8 cellular contexts compared by ENCODE assay signal in genomic region chr4:113673450-113673849, GRCh38.
A peak's percentile ranks its signal among the peaks of the same experiment; 100 is the strongest.
DNase-seq lines count a peak whose midpoint lies in the region; ATAC-seq and TF ChIP-seq lines count a peak whose summit lies in the region.

No MANE protein-coding gene starts in this region.

- DNase-seq in ACHN (peak; percentile 5), T-cell (peak in 8 of 34 experiments; percentile 1 to 7 (median 4)), epithelial cell of prostate (ENCODE audit: low read depth, low spot score) (peak; percentile 58), testis (no peak), NCI-H2227 treated with DMSO at 0.1 percent for 48 hours (lab: John Stamatoyannopoulos, UW) (no peak)

- H3K27ac ChIP-seq in epithelial cell of prostate, result peak overlapping the region; percentile 49
- H3K27ac ChIP-seq in testis, result no peak overlapping the region

- no peaks in the 10 kb centered on the region for H3K36me3 ChIP-seq in testis (ENCODE audit: low read depth, missing control alignments)

- in situ Hi-C loops in ACHN (cut with HindIII; ENCODE audit: low pct_ligation_motif_present, low pct_unique_long_range_greater_than_20kb, low sequenced_read_pairs), result no loop called here

- no peaks in the 10 kb centered on the region for H3K27me3 ChIP-seq in testis

- WGBS in testis, 2 donors, result 88 to 97% methylated on average over 2 of the region's 2 CpGs

- no peaks in the 10 kb centered on the region for H3K27me3 Mint-ChIP-seq in T-cell
- H3K27me3 Mint-ChIP-seq in stimulated activated memory B cell treated with anti-CD40 and anti-IgM and Interleukin-4, amounts not matched to agents 10 μg/mL and 1 μg/mL and 100 μg/mL, for 72 hours, result no peaks in the 10 kb centered on the region

- no peak for TF ChIP-seq POLR2A in testis (IDR thresholded peaks at IDR 0.05)

- peaks cover 12% of the 10 kb centered on the region for H3K36me3 Mint-ChIP-seq in T-cell
- H3K36me3 Mint-ChIP-seq in stimulated activated memory B cell treated with anti-CD40 and anti-IgM and Interleukin-4, amounts not matched to agents 10 μg/mL and 1 μg/mL and 100 μg/mL, for 72 hours, result peaks cover 23% of the 10 kb centered on the region

- CTCF ChIA-PET in T-cell (lab: Charles Lee), result interaction anchor here (0.5 to 1.4 kb wide), 3 partner anchors 81 to 126 kb away, joined by 3 to 5 read pairs (median 4); no protein-coding TSS in a partner anchor

- POLR2A ChIA-PET in T-cell (lab: Charles Lee), result no interaction called here

- H3K9me3 ChIP-seq in testis, result no peaks in the 10 kb centered on the region

- peaks cover 5% of the 10 kb centered on the region for H3K4me1 ChIP-seq in testis

- peak overlapping the region in 1 of 2 donors; percentile 55 for H3K27ac Mint-ChIP-seq in T-cell
- no peak overlapping the region for H3K27ac Mint-ChIP-seq in stimulated activated memory B cell treated with anti-CD40 and anti-IgM and Interleukin-4, amounts not matched to agents 10 μg/mL and 1 μg/mL and 100 μg/mL, for 72 hours

- peak; percentile 93 for ATAC-seq in GM18861 (IDR thresholded peaks at IDR 0.05; ENCODE audit: unreplicated experiment)
- ATAC-seq in HG02981 (IDR thresholded peaks at IDR 0.05; ENCODE audit: unreplicated experiment), result peak; percentile 78
- peak; percentile 52 to 87 (median 68) for ATAC-seq in T-cell (replicated peaks in 1 of 4)
- peak; percentile 88 for ATAC-seq in stimulated activated memory B cell treated with anti-CD40 and anti-IgM and Interleukin-4, amounts not matched to agents 10 μg/mL and 1 μg/mL and 100 μg/mL, for 72 hours

- H3K9me3 Mint-ChIP-seq in T-cell, result no peaks in the 10 kb centered on the region
- H3K9me3 Mint-ChIP-seq in stimulated activated memory B cell treated with anti-CD40 and anti-IgM and Interleukin-4, amounts not matched to agents 10 μg/mL and 1 μg/mL and 100 μg/mL, for 72 hours, result no peaks in the 10 kb centered on the region

- no peak for TF ChIP-seq CTCF in testis (IDR thresholded peaks at IDR 0.05)

- H3K4me1 Mint-ChIP-seq in T-cell, result peaks cover 52 to 55% (median 53%) of the 10 kb centered on the region in 3 donors
- peaks cover 41% of the 10 kb centered on the region for H3K4me1 Mint-ChIP-seq in stimulated activated memory B cell treated with anti-CD40 and anti-IgM and Interleukin-4, amounts not matched to agents 10 μg/mL and 1 μg/mL and 100 μg/mL, for 72 hours

- H3K4me3 Mint-ChIP-seq in T-cell, result no peak overlapping the region
- no peak overlapping the region for H3K4me3 Mint-ChIP-seq in stimulated activated memory B cell treated with anti-CD40 and anti-IgM and Interleukin-4, amounts not matched to agents 10 μg/mL and 1 μg/mL and 100 μg/mL, for 72 hours

- H3K4me3 ChIP-seq in testis, result no peak overlapping the region

- intact Hi-C loops in testis (cut with DNase I; ENCODE audit: low total_unique reads), result no loop called here

Comparison
In these comparisons a context has a peak if more than half of its experiments do, and no peak if none do; other contexts are left out.
1. DNase-seq: peak in ACHN (single experiment) and epithelial cell of prostate (single experiment); none in testis (single experiment) and NCI-H2227 treated with DMSO at 0.1 percent for 48 hours (single experiment).
2. Peak in every context shown above with its lines, with median percentiles within 50 percentile points of each other: ATAC-seq.